16 cellular contexts compared by ENCODE assay signal in the genomic region with DNA sequence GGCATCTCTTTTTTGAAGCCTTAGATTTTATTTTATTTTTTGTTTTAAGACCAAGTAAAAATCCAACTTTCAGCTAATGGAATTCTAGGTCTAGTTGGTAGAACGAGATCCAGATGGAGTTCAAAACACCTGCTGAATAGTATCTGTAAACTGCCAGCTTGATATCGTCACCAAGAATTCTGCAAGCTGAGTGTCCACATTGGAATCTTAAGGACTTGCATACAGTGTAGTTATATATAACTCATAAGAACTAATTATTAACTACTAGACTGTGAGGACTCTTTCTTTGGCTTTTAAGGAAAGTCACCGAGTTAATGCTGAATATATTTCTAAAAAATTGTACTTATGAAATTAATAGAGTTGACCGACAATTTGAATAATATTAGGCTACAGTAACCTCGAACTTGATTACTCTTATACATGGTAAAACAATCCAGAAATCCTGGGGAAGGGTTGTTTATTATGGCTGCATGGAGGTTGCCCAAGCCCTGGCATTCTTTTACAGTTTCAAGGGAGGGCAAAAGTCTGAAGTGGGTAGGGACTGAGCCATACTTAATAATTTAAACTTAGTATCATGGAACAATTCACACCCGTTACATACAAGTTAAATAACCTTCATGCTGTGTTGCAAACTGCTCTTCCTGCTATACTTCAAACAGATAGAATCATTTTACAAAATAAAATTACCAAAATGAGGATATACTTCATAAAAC.
DNase-seq lines count a peak whose midpoint lies in the region; ATAC-seq, FAIRE-seq and TF ChIP-seq lines count a peak whose summit lies in the region.
"Had no signal": no experiment of that assay in that cellular context is flagged by ENCODE, and none has a peak within 500 bp of the region (broad histone marks: within the 10 kb centered on the region; RNA-seq: fewer than 3 reads in every experiment).

No MANE protein-coding gene starts in this region.

- no peaks in the 10 kb centered on the region for H3K9me3 ChIP-seq in hepatocyte (ENCODE audit: low read depth)
- H3K9me3 ChIP-seq in lower lobe of right lung: no peaks in the 10 kb centered on the region
- no peaks in the 10 kb centered on the region for H3K9me3 ChIP-seq in small intestine (ENCODE audit: control insufficient read depth, low read depth)

- no peaks in the 10 kb centered on the region for H3K4me1 ChIP-seq in hepatocyte (ENCODE audit: insufficient read depth)
- no peaks in the 10 kb centered on the region for H3K4me1 ChIP-seq in lower lobe of right lung
- H3K4me1 ChIP-seq in small intestine (ENCODE audit: control insufficient read depth in 2 of 2, insufficient read depth in 1 of 2, low read depth in 1 of 2, low read length in 1 of 2): no peaks in the 10 kb centered on the region

- H3K36me3 ChIP-seq in hepatocyte (replicated peaks; ENCODE audit: insufficient read depth, low read depth): no peaks in the 10 kb centered on the region
- no peaks in the 10 kb centered on the region for H3K36me3 ChIP-seq in lower lobe of right lung
- H3K36me3 ChIP-seq in small intestine (ENCODE audit: control insufficient read depth in 2 of 2, insufficient read depth in 2 of 2, low read length in 2 of 2): no peaks in the 10 kb centered on the region

- no peak overlapping the region for H2AFZ ChIP-seq in hepatocyte

- no peaks in the 10 kb centered on the region for H3K4me1 Mint-ChIP-seq in activated CD4-positive, alpha-beta T cell treated with anti-CD3 and anti-CD28 coated beads, Interleukin-2, amount 10 ng/mL, durations not matched to agents 24 days and 14 days
- no peaks in the 10 kb centered on the region for H3K4me1 Mint-ChIP-seq in mesothelial cell of epicardium

- H3K27me3 Mint-ChIP-seq in activated CD4-positive, alpha-beta T cell treated with anti-CD3 and anti-CD28 coated beads, Interleukin-2, amount 10 ng/mL, durations not matched to agents 24 days and 14 days: no peaks in the 10 kb centered on the region
- no peaks in the 10 kb centered on the region for H3K27me3 Mint-ChIP-seq in mesothelial cell of epicardium (ENCODE audit: low read depth)
- H3K27me3 Mint-ChIP-seq: CD4-positive, alpha-beta T cell had no signal

- no peaks in the 10 kb centered on the region for H3K9me2 ChIP-seq in hepatocyte (replicated peaks; ENCODE audit: insufficient read depth)

- no peaks in the 10 kb centered on the region for H3K9me3 Mint-ChIP-seq in activated CD4-positive, alpha-beta T cell treated with anti-CD3 and anti-CD28 coated beads, Interleukin-2, amount 10 ng/mL, durations not matched to agents 24 days and 14 days
- no peaks in the 10 kb centered on the region for H3K9me3 Mint-ChIP-seq in mesothelial cell of epicardium
- H3K9me3 Mint-ChIP-seq: H9 had no signal

- DNase-seq in hepatocyte (ENCODE audit: low spot score) (no peak), lower lobe of right lung (no peak), small intestine (peak; percentile 52), mesothelial cell of epicardium (ENCODE audit: low spot score in 2 of 2, unreplicated experiment in 2 of 2) (no peak), COLO668 (lab: John Stamatoyannopoulos, UW; ENCODE audit: unreplicated experiment) (no peak)
- DNase-seq in activated CD4-positive, alpha-beta T cell treated with anti-CD3 and anti-CD28 coated beads, Interleukin-2, amount 10 ng/mL, durations not matched to agents 24 days and 14 days: no peak
- DNase-seq: AML-193; CD4-positive, alpha-beta T cell; DMS79 treated with DMSO at 0.1 percent for 48 hours; GF-D8; H9; IMR-90 had no signal

- FAIRE-seq in small intestine (lab: Jason Lieb, UNC): no peak
- FAIRE-seq: A204.1, H1, HTR-8/SVneo had no signal

- H3K4me3 Mint-ChIP-seq in activated CD4-positive, alpha-beta T cell treated with anti-CD3 and anti-CD28 coated beads, Interleukin-2, amount 10 ng/mL, durations not matched to agents 24 days and 14 days: no peak overlapping the region
- no peak overlapping the region for H3K4me3 Mint-ChIP-seq in mesothelial cell of epicardium
- H3K4me3 Mint-ChIP-seq: CD4-positive, alpha-beta T cell; H9 had no signal

- no peaks in the 10 kb centered on the region for H4K20me1 ChIP-seq in hepatocyte (ENCODE audit: insufficient read depth, poor library complexity, severe bottlenecking)

- no peak overlapping the region for H3K27ac Mint-ChIP-seq in activated CD4-positive, alpha-beta T cell treated with anti-CD3 and anti-CD28 coated beads, Interleukin-2, amount 10 ng/mL, durations not matched to agents 24 days and 14 days
- no peak overlapping the region for H3K27ac Mint-ChIP-seq in mesothelial cell of epicardium
- H3K27ac Mint-ChIP-seq: CD4-positive, alpha-beta T cell; H9 had no signal

- H3K27ac ChIP-seq in hepatocyte: peak overlapping the region; percentile 20
- H3K27ac ChIP-seq in lower lobe of right lung: no peak overlapping the region
- H3K27ac ChIP-seq in small intestine (ENCODE audit: low read depth in 1 of 2, low read length in 1 of 2): no peak overlapping the region
- H3K27ac ChIP-seq: C4-2B had no signal

- H3K4me3 ChIP-seq in hepatocyte (no peak overlapping the region), lower lobe of right lung (no peak overlapping the region), small intestine (ENCODE audit: low read depth in 1 of 2, low read length in 2 of 2) (no peak overlapping the region)

- H3K27me3 ChIP-seq in hepatocyte: no peaks in the 10 kb centered on the region
- H3K27me3 ChIP-seq in lower lobe of right lung (ENCODE audit: low read depth): no peaks in the 10 kb centered on the region
- H3K27me3 ChIP-seq in small intestine (ENCODE audit: control insufficient read depth in 2 of 2, insufficient read depth in 2 of 2, low read length in 2 of 2): no peaks in the 10 kb centered on the region

- no peaks in the 10 kb centered on the region for H3K79me2 ChIP-seq in hepatocyte

- ATAC-seq in lower lobe of right lung: peak; percentile 73 to 84

- intact Hi-C loops in lower lobe of right lung (cut with DNase I): no loop called here
- intact Hi-C loops in activated CD4-positive, alpha-beta T cell treated with anti-CD3 and anti-CD28 coated beads, Interleukin-2, amount 10 ng/mL, durations not matched to agents 24 days and 14 days (cut with micrococcal nuclease): no loop called here

- no peak overlapping the region for H3K4me2 ChIP-seq in hepatocyte

- H3K36me3 Mint-ChIP-seq in activated CD4-positive, alpha-beta T cell treated with anti-CD3 and anti-CD28 coated beads, Interleukin-2, amount 10 ng/mL, durations not matched to agents 24 days and 14 days (ENCODE audit: low read depth): no peaks in the 10 kb centered on the region
- H3K36me3 Mint-ChIP-seq in mesothelial cell of epicardium: no peaks in the 10 kb centered on the region

- TF ChIP-seq CTCF in hepatocyte (IDR thresholded peaks at IDR 0.05; ENCODE audit: poor library complexity) (no peak), lower lobe of right lung (IDR thresholded peaks at IDR 0.05) (no peak), mesothelial cell of epicardium (IDR thresholded peaks at IDR 0.05; ENCODE audit: unreplicated experiment) (no peak)

- WGBS in hepatocyte (ENCODE audit: low lambda C conversion rate, missing lambda C conversion rate): 69% methylated on average over 6 of the region's 6 CpGs
- 22 to 58% (median 31%) methylated on average over 6 of the region's 6 CpGs for WGBS in small intestine, 3 donors
